ENCODE assay signal across 13 cellular contexts in the genomic region with DNA sequence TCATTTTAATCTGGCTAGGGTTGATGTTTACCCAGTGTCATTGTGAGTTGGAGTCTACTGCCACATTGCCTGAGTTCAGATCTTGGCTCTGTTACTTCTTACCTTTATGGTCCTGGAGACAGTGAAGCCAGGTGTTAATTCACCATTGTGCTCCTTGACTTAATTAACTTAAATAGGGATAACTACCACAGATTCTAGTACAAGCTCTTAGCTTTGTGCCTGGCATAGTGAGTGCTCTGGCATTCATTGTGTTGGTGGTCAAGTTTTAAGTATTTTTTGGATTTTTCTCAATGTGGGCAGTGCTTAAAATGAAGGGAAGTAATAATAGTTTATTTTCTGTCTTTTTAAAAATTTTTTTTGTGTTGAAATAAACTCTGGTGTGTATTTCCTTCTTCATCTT. TPM values are rescaled to one million over a fixed set of nuclear protein-coding genes. Genes with fewer than 3 reads are reported as not detected.
DNase-seq lines count a peak whose midpoint lies in the region; ATAC-seq, FAIRE-seq and TF ChIP-seq lines count a peak whose summit lies in the region.
"Had no signal": no experiment of that assay in that cellular context is flagged by ENCODE, and none has a peak within 500 bp of the region (broad histone marks: within the 10 kb centered on the region; RNA-seq: fewer than 3 reads in every experiment).

No MANE protein-coding gene starts in this region.

- no peak for FAIRE-seq in GM12892 (lab: Jason Lieb, UNC)

- no peak for DNase-seq in CD4-positive, CD25-positive, alpha-beta regulatory T cell
- DNase-seq in natural killer cell (no peak), AG20443 (ENCODE audit: low spot score) (no peak), GM12892 (ENCODE audit: insufficient read length) (no peak), SIG-M5 treated with dmso at 0.1 percent for 504 hours (lab: John Stamatoyannopoulos, UW; ENCODE audit: unreplicated experiment) (no peak)
- no peak for DNase-seq in stimulated activated CD4-positive, alpha-beta T cell treated with anti-CD3 and anti-CD28 coated beads, Interleukin-2, amount 100 ng/mL, for 24 hours
- DNase-seq: activated CD4-positive, alpha-beta T cell treated with anti-CD3 and anti-CD28 coated beads for 4 hours; cerebellar nuclear complex; hippocampal formation; NCI-H1417 treated with DMSO at 0.1 percent for 48 hours; nucleus accumbens had no signal

- TF ChIP-seq CTCF in brain (conservative IDR thresholded peaks at IDR 0.05): no peak
- no peak for TF ChIP-seq CTCF in natural killer cell (IDR thresholded peaks at IDR 0.05)

- H3K36me3 ChIP-seq in CD4-positive, CD25-positive, alpha-beta regulatory T cell (ENCODE audit: control insufficient read depth, insufficient read depth, low read length): peaks cover 42% of the 10 kb centered on the region

- no peaks in the 10 kb centered on the region for H3K9me3 ChIP-seq in CD4-positive, CD25-positive, alpha-beta regulatory T cell (ENCODE audit: control insufficient read depth in 2 of 2, low read length in 2 of 2)

- no peaks in the 10 kb centered on the region for H3K27me3 ChIP-seq in CD4-positive, CD25-positive, alpha-beta regulatory T cell (ENCODE audit: control insufficient read depth, insufficient read depth, low read length)

- H3K4me1 Mint-ChIP-seq in CD4-positive, CD25-positive, alpha-beta regulatory T cell: peaks cover 44 to 75% (median 65%) of the 10 kb centered on the region in 4 donors
- H3K4me1 Mint-ChIP-seq in IgD-negative memory B cell: peaks cover 56 to 66% (median 61%) of the 10 kb centered on the region in 3 donors
- peaks cover 79% of the 10 kb centered on the region for H3K4me1 Mint-ChIP-seq in brain
- peaks cover 81 to 87% of the 10 kb centered on the region in 2 donors for H3K4me1 Mint-ChIP-seq in natural killer cell

- peaks cover 49% of the 10 kb centered on the region for H3K36me3 Mint-ChIP-seq in CD4-positive, CD25-positive, alpha-beta regulatory T cell
- H3K36me3 Mint-ChIP-seq in IgD-negative memory B cell: peaks cover 13% of the 10 kb centered on the region
- peaks cover 73% of the 10 kb centered on the region for H3K36me3 Mint-ChIP-seq in brain
- H3K36me3 Mint-ChIP-seq in natural killer cell: peaks cover 6% of the 10 kb centered on the region

- ATAC-seq in CD4-positive, CD25-positive, alpha-beta regulatory T cell (ENCODE audit: low read depth in 2 of 2): no peak
- ATAC-seq in natural killer cell: no peak

- peak overlapping the region; percentile 94 for H3K4me3 ChIP-seq in CD4-positive, CD25-positive, alpha-beta regulatory T cell (ENCODE audit: low read depth, low read length)

- H3K27me3 Mint-ChIP-seq in CD4-positive, CD25-positive, alpha-beta regulatory T cell: peaks cover 5% of the 10 kb centered on the region
- no peaks in the 10 kb centered on the region for H3K27me3 Mint-ChIP-seq in IgD-negative memory B cell
- peaks cover 15% of the 10 kb centered on the region for H3K27me3 Mint-ChIP-seq in brain
- no peaks in the 10 kb centered on the region for H3K27me3 Mint-ChIP-seq in natural killer cell (ENCODE audit: low read depth in 2 of 2)

- intact Hi-C loops in natural killer cell (cut with micrococcal nuclease): no loop called here

- no peaks in the 10 kb centered on the region for H3K9me3 Mint-ChIP-seq in CD4-positive, CD25-positive, alpha-beta regulatory T cell
- no peaks in the 10 kb centered on the region for H3K9me3 Mint-ChIP-seq in IgD-negative memory B cell
- H3K9me3 Mint-ChIP-seq in brain: no peaks in the 10 kb centered on the region
- H3K9me3 Mint-ChIP-seq in natural killer cell: no peaks in the 10 kb centered on the region

- peak overlapping the region in 1 of 3 donors; percentile 71 for H3K27ac Mint-ChIP-seq in CD4-positive, CD25-positive, alpha-beta regulatory T cell
- H3K27ac Mint-ChIP-seq in IgD-negative memory B cell (peak overlapping the region in 2 of 3 donors; percentile 32 to 93), brain (peak overlapping the region in 3 of 5 experiments; percentile 45 to 100 (median 59)), natural killer cell (peak overlapping the region; percentile 95 to 99)

- no peak for TF ChIP-seq POLR2A in GM12892 (IDR thresholded peaks at IDR 0.05; ENCODE audit: low read depth, low read length)

- peak overlapping the region; percentile 76 to 96 (median 84) for H3K4me3 Mint-ChIP-seq in CD4-positive, CD25-positive, alpha-beta regulatory T cell
- H3K4me3 Mint-ChIP-seq in IgD-negative memory B cell: peak overlapping the region; percentile 69 to 99 (median 92)
- peak overlapping the region; percentile 63 to 96 (median 89) for H3K4me3 Mint-ChIP-seq in brain
- peak overlapping the region; percentile 81 for H3K4me3 Mint-ChIP-seq in natural killer cell

- peaks cover 80% of the 10 kb centered on the region for H3K4me1 ChIP-seq in CD4-positive, CD25-positive, alpha-beta regulatory T cell (ENCODE audit: control insufficient read depth, insufficient read depth, low read length, poor library complexity, severe bottlenecking)

- no peak overlapping the region for H3K27ac ChIP-seq in CD4-positive, CD25-positive, alpha-beta regulatory T cell (ENCODE audit: insufficient read depth, low read length, poor library complexity, severe bottlenecking)

RNA-seq across cellular contexts. Expression of a gene that starts 4.6 kb away (rescaled TPM):
- 125 TPM for total RNA-seq in CD4-positive, CD25-positive, alpha-beta regulatory T cell
- polyA plus RNA-seq in CD4-positive, CD25-positive, alpha-beta regulatory T cell: 10 to 100 TPM; 11.7 to 17.8 (median 13.6) TPM
- polyA plus RNA-seq in IgD-negative memory B cell (20.2 TPM), brain (ENCODE audit: insufficient read depth, low read depth, low replicate concordance) (11.7 TPM)
- 100 to 1,000 TPM; 135 to 145 (median 138) TPM for total RNA-seq in natural killer cell
- polyA plus RNA-seq in GM12892 (2012; ENCODE audit: missing spikeins): 24.1 TPM
